1 cellular context compared by ENCODE assay signal in the genomic region with DNA sequence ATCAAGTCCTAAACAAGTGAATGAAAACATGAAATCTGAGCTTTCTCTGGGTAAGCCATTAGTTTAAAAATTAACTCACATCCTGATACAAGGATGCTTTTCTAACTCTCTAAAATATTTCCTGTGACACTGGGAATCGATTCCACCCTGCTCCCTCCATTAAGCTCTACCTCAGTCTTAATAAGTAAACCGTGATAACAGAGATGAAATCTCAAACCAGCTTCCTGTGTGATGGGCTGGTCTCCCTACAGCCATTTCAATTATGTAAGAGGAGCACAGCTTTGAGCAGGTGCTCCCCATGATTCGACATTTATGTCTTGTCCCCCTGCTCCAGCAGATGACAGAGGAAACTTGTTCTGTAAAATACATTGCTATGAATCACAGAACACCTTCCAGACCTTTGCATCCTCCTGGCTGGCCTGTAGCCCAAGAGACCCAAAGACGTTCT.
TF ChIP-seq lines count a peak whose summit lies in the region.

No MANE protein-coding gene starts in this region.

TF ChIP-seq in HepG2, 621 proteins besides CTCF, POLR2A, EP300 and RAD21 (continued from another document):
- TF ChIP-seq, protein P1, sequence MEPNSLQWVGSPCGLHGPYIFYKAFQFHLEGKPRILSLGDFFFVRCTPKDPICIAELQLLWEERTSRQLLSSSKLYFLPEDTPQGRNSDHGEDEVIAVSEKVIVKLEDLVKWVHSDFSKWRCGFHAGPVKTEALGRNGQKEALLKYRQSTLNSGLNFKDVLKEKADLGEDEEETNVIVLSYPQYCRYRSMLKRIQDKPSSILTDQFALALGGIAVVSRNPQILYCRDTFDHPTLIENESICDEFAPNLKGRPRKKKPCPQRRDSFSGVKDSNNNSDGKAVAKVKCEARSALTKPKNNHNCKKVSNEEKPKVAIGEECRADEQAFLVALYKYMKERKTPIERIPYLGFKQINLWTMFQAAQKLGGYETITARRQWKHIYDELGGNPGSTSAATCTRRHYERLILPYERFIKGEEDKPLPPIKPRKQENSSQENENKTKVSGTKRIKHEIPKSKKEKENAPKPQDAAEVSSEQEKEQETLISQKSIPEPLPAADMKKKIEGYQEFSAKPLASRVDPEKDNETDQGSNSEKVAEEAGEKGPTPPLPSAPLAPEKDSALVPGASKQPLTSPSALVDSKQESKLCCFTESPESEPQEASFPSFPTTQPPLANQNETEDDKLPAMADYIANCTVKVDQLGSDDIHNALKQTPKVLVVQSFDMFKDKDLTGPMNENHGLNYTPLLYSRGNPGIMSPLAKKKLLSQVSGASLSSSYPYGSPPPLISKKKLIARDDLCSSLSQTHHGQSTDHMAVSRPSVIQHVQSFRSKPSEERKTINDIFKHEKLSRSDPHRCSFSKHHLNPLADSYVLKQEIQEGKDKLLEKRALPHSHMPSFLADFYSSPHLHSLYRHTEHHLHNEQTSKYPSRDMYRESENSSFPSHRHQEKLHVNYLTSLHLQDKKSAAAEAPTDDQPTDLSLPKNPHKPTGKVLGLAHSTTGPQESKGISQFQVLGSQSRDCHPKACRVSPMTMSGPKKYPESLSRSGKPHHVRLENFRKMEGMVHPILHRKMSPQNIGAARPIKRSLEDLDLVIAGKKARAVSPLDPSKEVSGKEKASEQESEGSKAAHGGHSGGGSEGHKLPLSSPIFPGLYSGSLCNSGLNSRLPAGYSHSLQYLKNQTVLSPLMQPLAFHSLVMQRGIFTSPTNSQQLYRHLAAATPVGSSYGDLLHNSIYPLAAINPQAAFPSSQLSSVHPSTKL (CRISPR knock-in tag; IDR thresholded peaks at IDR 0.05) = 0 out of 2 replicates have a peak, but pooled peaks have one; percentile 17
- TF ChIP-seq, protein P2, sequence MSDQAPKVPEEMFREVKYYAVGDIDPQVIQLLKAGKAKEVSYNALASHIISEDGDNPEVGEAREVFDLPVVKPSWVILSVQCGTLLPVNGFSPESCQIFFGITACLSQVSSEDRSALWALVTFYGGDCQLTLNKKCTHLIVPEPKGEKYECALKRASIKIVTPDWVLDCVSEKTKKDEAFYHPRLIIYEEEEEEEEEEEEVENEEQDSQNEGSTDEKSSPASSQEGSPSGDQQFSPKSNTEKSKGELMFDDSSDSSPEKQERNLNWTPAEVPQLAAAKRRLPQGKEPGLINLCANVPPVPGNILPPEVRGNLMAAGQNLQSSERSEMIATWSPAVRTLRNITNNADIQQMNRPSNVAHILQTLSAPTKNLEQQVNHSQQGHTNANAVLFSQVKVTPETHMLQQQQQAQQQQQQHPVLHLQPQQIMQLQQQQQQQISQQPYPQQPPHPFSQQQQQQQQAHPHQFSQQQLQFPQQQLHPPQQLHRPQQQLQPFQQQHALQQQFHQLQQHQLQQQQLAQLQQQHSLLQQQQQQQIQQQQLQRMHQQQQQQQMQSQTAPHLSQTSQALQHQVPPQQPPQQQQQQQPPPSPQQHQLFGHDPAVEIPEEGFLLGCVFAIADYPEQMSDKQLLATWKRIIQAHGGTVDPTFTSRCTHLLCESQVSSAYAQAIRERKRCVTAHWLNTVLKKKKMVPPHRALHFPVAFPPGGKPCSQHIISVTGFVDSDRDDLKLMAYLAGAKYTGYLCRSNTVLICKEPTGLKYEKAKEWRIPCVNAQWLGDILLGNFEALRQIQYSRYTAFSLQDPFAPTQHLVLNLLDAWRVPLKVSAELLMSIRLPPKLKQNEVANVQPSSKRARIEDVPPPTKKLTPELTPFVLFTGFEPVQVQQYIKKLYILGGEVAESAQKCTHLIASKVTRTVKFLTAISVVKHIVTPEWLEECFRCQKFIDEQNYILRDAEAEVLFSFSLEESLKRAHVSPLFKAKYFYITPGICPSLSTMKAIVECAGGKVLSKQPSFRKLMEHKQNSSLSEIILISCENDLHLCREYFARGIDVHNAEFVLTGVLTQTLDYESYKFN (CRISPR knock-in tag; conservative IDR thresholded peaks at IDR 0.05) = peak; percentile 63
- TF ChIP-seq MED1 (CRISPR knock-in tag; IDR thresholded peaks at IDR 0.05) (peak; percentile 30; the same call in 1 of the 2 replicates), FOXA3 (CRISPR knock-in tag; IDR thresholded peaks at IDR 0.05) (peak; percentile 31; the same call in 1 of the 2 replicates), ETV5 (CRISPR knock-in tag; IDR thresholded peaks at IDR 0.05; ENCODE audit: borderline replicate concordance) (peak; percentile 59; the same call in 1 of the 2 replicates), ONECUT2 (CRISPR knock-in tag; IDR thresholded peaks at IDR 0.05) (peak; percentile 39; the same call in 1 of the 2 replicates), RARA (CRISPR knock-in tag; IDR thresholded peaks at IDR 0.05) (peak; percentile 26; the same call in 1 of the 2 replicates), HOXA3 (CRISPR knock-in tag; IDR thresholded peaks at IDR 0.05) (no peak), SIX1 (CRISPR knock-in tag; IDR thresholded peaks at IDR 0.05; ENCODE audit: borderline replicate concordance) (peak; percentile 67; the same call in 1 of the 2 replicates)
- TF ChIP-seq, protein P3, sequence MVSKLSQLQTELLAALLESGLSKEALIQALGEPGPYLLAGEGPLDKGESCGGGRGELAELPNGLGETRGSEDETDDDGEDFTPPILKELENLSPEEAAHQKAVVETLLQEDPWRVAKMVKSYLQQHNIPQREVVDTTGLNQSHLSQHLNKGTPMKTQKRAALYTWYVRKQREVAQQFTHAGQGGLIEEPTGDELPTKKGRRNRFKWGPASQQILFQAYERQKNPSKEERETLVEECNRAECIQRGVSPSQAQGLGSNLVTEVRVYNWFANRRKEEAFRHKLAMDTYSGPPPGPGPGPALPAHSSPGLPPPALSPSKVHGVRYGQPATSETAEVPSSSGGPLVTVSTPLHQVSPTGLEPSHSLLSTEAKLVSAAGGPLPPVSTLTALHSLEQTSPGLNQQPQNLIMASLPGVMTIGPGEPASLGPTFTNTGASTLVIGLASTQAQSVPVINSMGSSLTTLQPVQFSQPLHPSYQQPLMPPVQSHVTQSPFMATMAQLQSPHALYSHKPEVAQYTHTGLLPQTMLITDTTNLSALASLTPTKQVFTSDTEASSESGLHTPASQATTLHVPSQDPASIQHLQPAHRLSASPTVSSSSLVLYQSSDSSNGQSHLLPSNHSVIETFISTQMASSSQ (IDR thresholded peaks at IDR 0.05; ENCODE audit: low read depth) = peak; percentile 80
- TF ChIP-seq, protein P3 (CRISPR knock-in tag; IDR thresholded peaks at IDR 0.05; ENCODE audit: borderline replicate concordance) = peak; percentile 22; the same call in 1 of the 2 replicates
- TF ChIP-seq, protein P4, sequence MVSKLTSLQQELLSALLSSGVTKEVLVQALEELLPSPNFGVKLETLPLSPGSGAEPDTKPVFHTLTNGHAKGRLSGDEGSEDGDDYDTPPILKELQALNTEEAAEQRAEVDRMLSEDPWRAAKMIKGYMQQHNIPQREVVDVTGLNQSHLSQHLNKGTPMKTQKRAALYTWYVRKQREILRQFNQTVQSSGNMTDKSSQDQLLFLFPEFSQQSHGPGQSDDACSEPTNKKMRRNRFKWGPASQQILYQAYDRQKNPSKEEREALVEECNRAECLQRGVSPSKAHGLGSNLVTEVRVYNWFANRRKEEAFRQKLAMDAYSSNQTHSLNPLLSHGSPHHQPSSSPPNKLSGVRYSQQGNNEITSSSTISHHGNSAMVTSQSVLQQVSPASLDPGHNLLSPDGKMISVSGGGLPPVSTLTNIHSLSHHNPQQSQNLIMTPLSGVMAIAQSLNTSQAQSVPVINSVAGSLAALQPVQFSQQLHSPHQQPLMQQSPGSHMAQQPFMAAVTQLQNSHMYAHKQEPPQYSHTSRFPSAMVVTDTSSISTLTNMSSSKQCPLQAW (CRISPR knock-in tag; IDR thresholded peaks at IDR 0.05) = 0 out of 2 replicates have a peak, but pooled peaks have one; percentile 19
